ENCODE assay signal across 24 cellular contexts in genomic region chr19:28290963-28291657, GRCh38.
DNase-seq lines count a peak whose midpoint lies in the region; ATAC-seq and TF ChIP-seq lines count a peak whose summit lies in the region.
"Had no signal": no experiment of that assay in that cellular context is flagged by ENCODE, and none has a peak within 500 bp of the region (broad histone marks: within the 10 kb centered on the region; RNA-seq: fewer than 3 reads in every experiment).

No MANE protein-coding gene starts in this region.

- H3K4me3 ChIP-seq in right cardiac atrium (ENCODE audit: low read length) = no peak overlapping the region
- H3K4me3 ChIP-seq: breast epithelium, left ventricle myocardium inferior, Peyer's patch, SJCRH30, tibial nerve had no signal

- peaks cover 2% of the 10 kb centered on the region for H3K9me3 Mint-ChIP-seq in type B pancreatic cell
- no peaks in the 10 kb centered on the region for H3K9me3 Mint-ChIP-seq in activated CD4-positive, alpha-beta T cell treated with anti-CD3 and anti-CD28 coated beads, Interleukin-2, amount 10 ng/mL, durations not matched to agents 7 days and 5 days
- H3K9me3 Mint-ChIP-seq: natural killer cell had no signal

- DNase-seq in DMS153 (lab: John Stamatoyannopoulos, UW) = peak; percentile 68
- no peak for DNase-seq in DMS153 treated with DMSO at 0.1 percent for 48 hours (lab: John Stamatoyannopoulos, UW; ENCODE audit: unreplicated experiment)
- peak; percentile 94 for DNase-seq in NCI-H345 (lab: John Stamatoyannopoulos, UW)
- DNase-seq in iPS-NIHi11 (ENCODE audit: low spot score) = peak; percentile 46
- DNase-seq in type B pancreatic cell (ENCODE audit: extremely low spot score, unreplicated experiment) = no peak
- no peak for DNase-seq in MV-4-11 (lab: John Stamatoyannopoulos, UW)
- no peak for DNase-seq in right cardiac atrium
- DNase-seq in activated CD4-positive, alpha-beta T cell treated with anti-CD3 and anti-CD28 coated beads, Interleukin-2, amount 10 ng/mL, durations not matched to agents 7 days and 5 days = no peak
- DNase-seq: activated CD4-positive, alpha-beta T cell treated with anti-CD3 and anti-CD28 coated beads for 36 hours; activated T-cell treated with anti-CD3 and anti-CD28 coated beads, Interleukin-2, amount 50 U/mL, for 24 hours; COR-L47; effector memory CD4-positive, alpha-beta T cell; foreskin fibroblast; left ventricle myocardium inferior; midbrain; natural killer cell; NCI-H2081; NCI-H524; Peyer's patch; SJCRH30; T-cell had no signal

- H3K4me1 ChIP-seq in right cardiac atrium (ENCODE audit: control insufficient read depth, insufficient read depth, low read length) = no peaks in the 10 kb centered on the region
- H3K4me1 ChIP-seq: breast epithelium, Peyer's patch had no signal

- peak overlapping the region; percentile 68 for H3K4me3 Mint-ChIP-seq in type B pancreatic cell
- H3K4me3 Mint-ChIP-seq in activated CD4-positive, alpha-beta T cell treated with anti-CD3 and anti-CD28 coated beads, Interleukin-2, amount 10 ng/mL, durations not matched to agents 7 days and 5 days = no peak overlapping the region
- H3K4me3 Mint-ChIP-seq: activated CD4-positive, alpha-beta T cell treated with anti-CD3 and anti-CD28 coated beads for 36 hours; activated T-cell treated with anti-CD3 and anti-CD28 coated beads, Interleukin-2, amount 50 U/mL, for 24 hours; B cell; natural killer cell; T-cell had no signal

- no peaks in the 10 kb centered on the region for H3K9me3 ChIP-seq in right cardiac atrium (ENCODE audit: control insufficient read depth, low read length)
- H3K9me3 ChIP-seq: SJCRH30, tibial nerve had no signal

- POLR2A ChIA-PET in activated CD4-positive, alpha-beta T cell treated with anti-CD3 and anti-CD28 coated beads, Interleukin-2, amount 10 ng/mL, durations not matched to agents 7 days and 5 days (lab: Charles Lee) = no interaction called here

- peaks cover 40% of the 10 kb centered on the region for H3K4me1 Mint-ChIP-seq in type B pancreatic cell (ENCODE audit: unreplicated experiment)
- H3K4me1 Mint-ChIP-seq in activated CD4-positive, alpha-beta T cell treated with anti-CD3 and anti-CD28 coated beads, Interleukin-2, amount 10 ng/mL, durations not matched to agents 7 days and 5 days = no peaks in the 10 kb centered on the region
- H3K4me1 Mint-ChIP-seq: activated CD4-positive, alpha-beta T cell treated with anti-CD3 and anti-CD28 coated beads for 36 hours; B cell; natural killer cell; T-cell had no signal

- no peak for TF ChIP-seq CTCF in type B pancreatic cell (conservative IDR thresholded peaks at IDR 0.05)

- H3K27ac ChIP-seq in right cardiac atrium (ENCODE audit: low read length) = no peak overlapping the region
- H3K27ac ChIP-seq: breast epithelium, left ventricle myocardium inferior, Peyer's patch, SJCRH30 had no signal

- CTCF ChIA-PET in activated CD4-positive, alpha-beta T cell treated with anti-CD3 and anti-CD28 coated beads, Interleukin-2, amount 10 ng/mL, durations not matched to agents 7 days and 5 days (lab: Charles Lee) = no interaction called here

- ATAC-seq in right cardiac atrium = no peak
- ATAC-seq: activated CD4-positive, alpha-beta T cell treated with anti-CD3 and anti-CD28 coated beads for 36 hours; natural killer cell; T-cell had no signal

- no peaks in the 10 kb centered on the region for H3K36me3 Mint-ChIP-seq in type B pancreatic cell
- H3K36me3 Mint-ChIP-seq in activated CD4-positive, alpha-beta T cell treated with anti-CD3 and anti-CD28 coated beads, Interleukin-2, amount 10 ng/mL, durations not matched to agents 7 days and 5 days (ENCODE audit: low read depth) = no peaks in the 10 kb centered on the region
- H3K36me3 Mint-ChIP-seq: T-cell had no signal

- WGBS in right cardiac atrium = 51% methylated on average over 3 of the region's 3 CpGs

- peak overlapping the region; percentile 75 for H3K27ac Mint-ChIP-seq in type B pancreatic cell
- no peak overlapping the region for H3K27ac Mint-ChIP-seq in activated CD4-positive, alpha-beta T cell treated with anti-CD3 and anti-CD28 coated beads, Interleukin-2, amount 10 ng/mL, durations not matched to agents 7 days and 5 days
- H3K27ac Mint-ChIP-seq: activated CD4-positive, alpha-beta T cell treated with anti-CD3 and anti-CD28 coated beads for 36 hours; activated T-cell treated with anti-CD3 and anti-CD28 coated beads, Interleukin-2, amount 50 U/mL, for 24 hours; B cell; natural killer cell; T-cell had no signal

- intact Hi-C loops in right cardiac atrium (cut with DNase I) = no loop called here

- no peaks in the 10 kb centered on the region for H3K27me3 ChIP-seq in right cardiac atrium (ENCODE audit: control insufficient read depth, insufficient read depth)
- H3K27me3 ChIP-seq: breast epithelium, Peyer's patch, SJCRH30, tibial nerve had no signal

- H3K27me3 Mint-ChIP-seq in type B pancreatic cell = peaks cover 6% of the 10 kb centered on the region
- H3K27me3 Mint-ChIP-seq in activated CD4-positive, alpha-beta T cell treated with anti-CD3 and anti-CD28 coated beads, Interleukin-2, amount 10 ng/mL, durations not matched to agents 7 days and 5 days = no peaks in the 10 kb centered on the region
- H3K27me3 Mint-ChIP-seq: activated CD4-positive, alpha-beta T cell treated with anti-CD3 and anti-CD28 coated beads for 36 hours; activated T-cell treated with anti-CD3 and anti-CD28 coated beads, Interleukin-2, amount 50 U/mL, for 24 hours; B cell had no signal

Comparison
In these comparisons a context has a peak if more than half of its experiments do, and no peak if none do; other contexts are left out.
1. DNase-seq: peak in DMS153 (single experiment), NCI-H345 (single experiment) and iPS-NIHi11 (single experiment); none in DMS153 treated with DMSO at 0.1 percent for 48 hours (single experiment), type B pancreatic cell (single experiment), MV-4-11 (single experiment), right cardiac atrium (0 of 3) and activated CD4-positive, alpha-beta T cell treated with anti-CD3 and anti-CD28 coated beads, Interleukin-2, amount 10 ng/mL, durations not matched to agents 7 days and 5 days (single experiment).